ENCODE assay signal across 8 cellular contexts in genomic region chr4:1250527-1250812, GRCh38. TPM values are rescaled to one million over a fixed set of nuclear protein-coding genes. Genes with fewer than 3 reads are reported as not detected.
DNase-seq lines count a peak whose midpoint lies in the region; ATAC-seq and TF ChIP-seq lines count a peak whose summit lies in the region.

No MANE protein-coding gene starts in this region.

- TF ChIP-seq CTCF in DND-41 (IDR thresholded peaks at IDR 0.05; ENCODE audit: borderline replicate concordance, extremely low read depth, low read length, poor library complexity, severe bottlenecking) (no peak), Peyer's patch (IDR thresholded peaks at IDR 0.05) (no peak), osteocyte (IDR thresholded peaks at IDR 0.05) (no peak), prostate gland (IDR thresholded peaks at IDR 0.05) (no peak)

- H3K27me3 Mint-ChIP-seq in osteocyte (ENCODE audit: unreplicated experiment), result no peaks in the 10 kb centered on the region

- H3K36me3 ChIP-seq in DND-41 (ENCODE audit: insufficient read depth, low read length) (peaks cover 56% of the 10 kb centered on the region), Peyer's patch (peaks cover 0 to 6% (median 0%) of the 10 kb centered on the region in 3 donors), prostate gland (no peaks in the 10 kb centered on the region)

- no peaks in the 10 kb centered on the region for H3K27me3 ChIP-seq in DND-41 (ENCODE audit: insufficient read depth, low read length, poor library complexity)
- H3K27me3 ChIP-seq in Peyer's patch, result no peaks in the 10 kb centered on the region
- H3K27me3 ChIP-seq in prostate gland (replicated peaks; ENCODE audit: insufficient read depth), result no peaks in the 10 kb centered on the region

- peaks cover 20% of the 10 kb centered on the region for H4K20me1 ChIP-seq in DND-41 (ENCODE audit: insufficient read depth, low read length)

- DNase-seq in DND-41 (no peak), Peyer's patch (no peak), epithelial cell of prostate (ENCODE audit: low read depth, low spot score) (no peak), osteocyte (ENCODE audit: extremely low spot score, unreplicated experiment) (peak; percentile 82), prostate gland (ENCODE audit: low spot score) (no peak), hepatic stellate cell (ENCODE audit: low spot score) (no peak), NCI-H1048 (lab: John Stamatoyannopoulos, UW) (no peak), NCI-H146 (lab: John Stamatoyannopoulos, UW) (no peak)

- H3K4me2 ChIP-seq in DND-41 (ENCODE audit: insufficient read depth, low read length), result peak overlapping the region; percentile 80

- H3K4me3 Mint-ChIP-seq in osteocyte (ENCODE audit: unreplicated experiment), result peak overlapping the region; percentile 61

- peaks cover 5% of the 10 kb centered on the region for H3K9me3 ChIP-seq in DND-41 (ENCODE audit: insufficient read depth, low read length, severe bottlenecking)
- H3K9me3 ChIP-seq in Peyer's patch, result no peaks in the 10 kb centered on the region
- H3K9me3 ChIP-seq in prostate gland, result no peaks in the 10 kb centered on the region

- 80% methylated on average over 7 of the region's 7 CpGs for WGBS in prostate gland

- TF ChIP-seq POLR2A in Peyer's patch (IDR thresholded peaks at IDR 0.05) (no peak), prostate gland (IDR thresholded peaks at IDR 0.05) (no peak)

- peak overlapping the region; percentile 97 for H3K9ac ChIP-seq in DND-41 (ENCODE audit: low read depth, low read length)

- H2AFZ ChIP-seq in DND-41 (ENCODE audit: low read depth, low read length), result no peak overlapping the region

- H3K27ac Mint-ChIP-seq in osteocyte (ENCODE audit: unreplicated experiment), result peak overlapping the region; percentile 23

- peaks cover 44% of the 10 kb centered on the region for H3K4me1 ChIP-seq in DND-41 (ENCODE audit: insufficient read depth, low read length)
- H3K4me1 ChIP-seq in Peyer's patch, result peaks cover 8 to 35% (median 25%) of the 10 kb centered on the region in 4 donors
- peaks cover 26% of the 10 kb centered on the region for H3K4me1 ChIP-seq in prostate gland (replicated peaks)

- H3K79me2 ChIP-seq in DND-41 (ENCODE audit: insufficient read depth, low read length), result peaks cover 55% of the 10 kb centered on the region

- peaks cover 22% of the 10 kb centered on the region for H3K36me3 Mint-ChIP-seq in osteocyte (ENCODE audit: unreplicated experiment)

- ATAC-seq in DND-41 (ENCODE audit: insufficient read depth, low read depth), result no peak

- peaks cover 21% of the 10 kb centered on the region for H3K9me3 Mint-ChIP-seq in osteocyte (ENCODE audit: unreplicated experiment)

- H3K4me1 Mint-ChIP-seq in osteocyte (ENCODE audit: unreplicated experiment), result peaks cover 23% of the 10 kb centered on the region

- H3K4me3 ChIP-seq in DND-41 (ENCODE audit: low read depth in 1 of 2, low read length in 2 of 2) (peak overlapping the region in 1 of 2 experiments; percentile 67; a peak in 2 of 4 replicates), Peyer's patch (peak overlapping the region in 1 of 4 donors; percentile 91), prostate gland (peak overlapping the region in 1 of 2 donors; percentile 65)

- H3K27ac ChIP-seq in DND-41 (ENCODE audit: low read length), result peak overlapping the region; percentile 88; the same call in 1 of the 2 replicates
- H3K27ac ChIP-seq in Peyer's patch, result peak overlapping the region in 3 of 4 donors; percentile 96 to 100 (median 99)
- peak overlapping the region; percentile 89 for H3K27ac ChIP-seq in epithelial cell of prostate
- H3K27ac ChIP-seq in prostate gland, result peak overlapping the region in 1 of 2 donors; percentile 97

- intact Hi-C loops in prostate gland (cut with DNase I), result no loop called here

RNA-seq across cellular contexts. Expression of gene CTBP1, which starts 1.5 kb away (rescaled TPM):
- total RNA-seq in Peyer's patch (100 to 1,000 TPM; 245 to 371 (median 288) TPM), osteocyte (172 and 176 TPM in 2 replicates), prostate gland (100 to 1,000 TPM; 173 to 264 TPM)

RNA-seq across cellular contexts. Expression of gene MAEA, which starts 39.2 kb away (rescaled TPM):
- 100 to 1,000 TPM; 112 to 200 (median 143) TPM for total RNA-seq in Peyer's patch
- total RNA-seq in osteocyte, result 62.5 and 62.9 TPM in 2 replicates
- 100 to 1,000 TPM in 1 of 2 donors, 10 to 100 TPM in 1; 76.0 to 110 TPM for total RNA-seq in prostate gland
